22 cellular contexts compared by ENCODE assay signal in genomic region chr6:15324427-15324985, GRCh38.
DNase-seq lines count a peak whose midpoint lies in the region; ATAC-seq, FAIRE-seq and TF ChIP-seq lines count a peak whose summit lies in the region.
"Had no signal": no experiment of that assay in that cellular context is flagged by ENCODE, and none has a peak within 500 bp of the region (broad histone marks: within the 10 kb centered on the region; RNA-seq: fewer than 3 reads in every experiment).

No MANE protein-coding gene starts in this region.

- TF ChIP-seq CTCF in HepG2 (CRISPR knock-in tag; IDR thresholded peaks at IDR 0.05) (no peak), HFFc6 (IDR thresholded peaks at IDR 0.05) (no peak)

- H4K20me1 ChIP-seq in HepG2 (ENCODE audit: insufficient read depth, low read length), result peaks cover 6% of the 10 kb centered on the region; the same call in 1 of the 2 replicates

- no peak overlapping the region for H2AFZ ChIP-seq in HepG2 (ENCODE audit: low read length)

- WGBS in HepG2 (ENCODE audit: low lambda C conversion rate), result 55% methylated on average over 8 of the region's 8 CpGs

- in situ Hi-C loops in HepG2 (cut with HindIII; ENCODE audit: extremely low pct_ligation_motif_present, low pct_unique_long_range_greater_than_20kb), result no loop called here

- peak in 1 of 2 experiments; percentile 44; a peak in 1 of 4 replicates for TF ChIP-seq EP300 in HepG2 (IDR thresholded peaks at IDR 0.05; ENCODE audit: low read depth in 2 of 2, low read length in 2 of 2)
- TF ChIP-seq EP300 in HepG2 (CRISPR knock-in tag; IDR thresholded peaks at IDR 0.05; ENCODE audit: borderline replicate concordance), result no peak

- POLR2A ChIA-PET in HepG2 (lab: Yijun Ruan, JAX), result no interaction called here

- no peaks in the 10 kb centered on the region for H3K36me3 ChIP-seq in HepG2 (replicated peaks in 1 of 2; ENCODE audit: control insufficient read depth in 1 of 2, insufficient read depth in 2 of 2, low read length in 2 of 2)
- H3K36me3 ChIP-seq: BE2C, MG63 had no signal

- peak overlapping the region; percentile 17 for H3K27ac Mint-ChIP-seq in activated naive CD8-positive, alpha-beta T cell
- H3K27ac Mint-ChIP-seq in activated naive CD8-positive, alpha-beta T cell treated with anti-CD3 and anti-CD28 coated beads for 36 hours, result no peak overlapping the region
- peak overlapping the region; percentile 47 for H3K27ac Mint-ChIP-seq in T-helper 17 cell
- H3K27ac Mint-ChIP-seq in stimulated activated memory B cell treated with anti-CD40 and anti-IgM and Interleukin-4, amounts not matched to agents 10 μg/mL and 1 μg/mL and 100 μg/mL, for 72 hours, result peak overlapping the region; percentile 55
- H3K27ac Mint-ChIP-seq in HFFc6, result no peak overlapping the region

- no peaks in the 10 kb centered on the region for H3K9me3 Mint-ChIP-seq in activated naive CD8-positive, alpha-beta T cell (ENCODE audit: low read depth)
- no peaks in the 10 kb centered on the region for H3K9me3 Mint-ChIP-seq in activated naive CD8-positive, alpha-beta T cell treated with anti-CD3 and anti-CD28 coated beads for 36 hours
- no peaks in the 10 kb centered on the region for H3K9me3 Mint-ChIP-seq in stimulated activated memory B cell treated with anti-CD40 and anti-IgM and Interleukin-4, amounts not matched to agents 10 μg/mL and 1 μg/mL and 100 μg/mL, for 72 hours
- no peaks in the 10 kb centered on the region for H3K9me3 Mint-ChIP-seq in HFFc6
- H3K9me3 Mint-ChIP-seq: CD4-positive, alpha-beta memory T cell; IgD-negative memory B cell had no signal

- CTCF ChIA-PET in HepG2 (lab: Yijun Ruan, JAX; ENCODE audit: low intra/inter-chr PET ratio, low total read pairs), result no interaction called here

- H3K9me3 ChIP-seq in T-helper 17 cell (ENCODE audit: control insufficient read depth, low read length, poor library complexity, severe bottlenecking) (no peaks in the 10 kb centered on the region), HepG2 (ENCODE audit: low read length) (no peaks in the 10 kb centered on the region)
- H3K9me3 ChIP-seq: BE2C, MG63 had no signal

- H3K9ac ChIP-seq in HepG2 (ENCODE audit: insufficient read depth, low read depth, low read length), result no peak overlapping the region

- no peak overlapping the region for H3K4me3 ChIP-seq in HepG2 (replicated peaks in 1 of 3; ENCODE audit: insufficient read depth in 1 of 3, low read depth in 2 of 3, low read length in 3 of 3)
- H3K4me3 ChIP-seq: MG63 had no signal

- BruUV-seq in HepG2 (replicated peaks; lab: Mats Ljungman, UMichigan), result no TSS peak

- no peaks in the 10 kb centered on the region for H3K27me3 ChIP-seq in HepG2 (ENCODE audit: control insufficient read depth in 1 of 2, insufficient read depth in 2 of 2, low read length in 2 of 2)
- H3K27me3 ChIP-seq: BE2C, MG63 had no signal

- no peak for DNase-seq in activated naive CD8-positive, alpha-beta T cell treated with anti-CD3 and anti-CD28 coated beads for 36 hours
- no peak for DNase-seq in T-helper 17 cell
- peak; percentile 64 for DNase-seq in HepG2 (ENCODE audit: low spot score)
- DNase-seq in DMS 273 treated with DMSO at 0.1 percent for 48 hours (lab: John Stamatoyannopoulos, UW), result no peak
- DNase-seq in D341Med (ENCODE audit: low spot score), result no peak
- DNase-seq in HFFc6, result no peak
- DNase-seq: BE2C; CD4-positive, alpha-beta memory T cell; Kasumi-1; MG63; NCI-H1092; NCI-H1436 treated with DMSO at 0.1 percent for 48 hours; NCI-H2029 treated with DMSO at 0.1 percent for 48 hours; NCI-H2171; NCI-H446; NCI-H526 treated with DMSO at 0.1 percent for 48 hours had no signal

- H3K4me1 Mint-ChIP-seq in activated naive CD8-positive, alpha-beta T cell (ENCODE audit: low read depth), result peaks cover 82% of the 10 kb centered on the region
- peaks cover 76% of the 10 kb centered on the region for H3K4me1 Mint-ChIP-seq in activated naive CD8-positive, alpha-beta T cell treated with anti-CD3 and anti-CD28 coated beads for 36 hours
- peaks cover 60% of the 10 kb centered on the region for H3K4me1 Mint-ChIP-seq in T-helper 17 cell
- peaks cover 85% of the 10 kb centered on the region for H3K4me1 Mint-ChIP-seq in stimulated activated memory B cell treated with anti-CD40 and anti-IgM and Interleukin-4, amounts not matched to agents 10 μg/mL and 1 μg/mL and 100 μg/mL, for 72 hours
- H3K4me1 Mint-ChIP-seq in HFFc6 (ENCODE audit: low read depth), result peaks cover 70% of the 10 kb centered on the region

- H3K4me1 ChIP-seq in HepG2 (ENCODE audit: insufficient read depth, low read length), result peaks cover 48% of the 10 kb centered on the region

- peak overlapping the region; percentile 37 for H3K27ac ChIP-seq in HepG2 (ENCODE audit: extremely low read length, insufficient read depth, low read length)

- no peak for FAIRE-seq in HepG2 (lab: Jason Lieb, UNC)
- FAIRE-seq: HTR-8/SVneo, RCC 7860 had no signal

- H3K79me2 ChIP-seq in HepG2 (ENCODE audit: insufficient read depth, low read length), result peaks cover 54% of the 10 kb centered on the region

- intact Hi-C loops in HepG2 (cut with micrococcal nuclease; ENCODE audit: unreplicated experiment), result loop anchor here (5.0 kb wide), 1 partner anchor 42 kb away; no protein-coding TSS in a partner anchor

- TF ChIP-seq RAD21 in HepG2 (CRISPR knock-in tag; IDR thresholded peaks at IDR 0.05), result no peak

- no peak for ATAC-seq in T-helper 17 cell
- ATAC-seq in HepG2, result peak; percentile 83
- ATAC-seq in stimulated activated memory B cell treated with anti-CD40 and anti-IgM and Interleukin-4, amounts not matched to agents 10 μg/mL and 1 μg/mL and 100 μg/mL, for 72 hours, result no peak
- ATAC-seq: Right ventricle myocardium inferior had no signal

- peaks cover 7% of the 10 kb centered on the region for H3K36me3 Mint-ChIP-seq in activated naive CD8-positive, alpha-beta T cell
- H3K36me3 Mint-ChIP-seq in activated naive CD8-positive, alpha-beta T cell treated with anti-CD3 and anti-CD28 coated beads for 36 hours, result peaks cover 27% of the 10 kb centered on the region
- no peaks in the 10 kb centered on the region for H3K36me3 Mint-ChIP-seq in T-helper 17 cell (ENCODE audit: low read depth)
- no peaks in the 10 kb centered on the region for H3K36me3 Mint-ChIP-seq in stimulated activated memory B cell treated with anti-CD40 and anti-IgM and Interleukin-4, amounts not matched to agents 10 μg/mL and 1 μg/mL and 100 μg/mL, for 72 hours
- H3K36me3 Mint-ChIP-seq in HFFc6 (ENCODE audit: low read depth), result no peaks in the 10 kb centered on the region; the same call in 1 of the 2 replicates
- H3K36me3 Mint-ChIP-seq: IgD-negative memory B cell had no signal

- no peaks in the 10 kb centered on the region for H3K27me3 Mint-ChIP-seq in activated naive CD8-positive, alpha-beta T cell
- no peaks in the 10 kb centered on the region for H3K27me3 Mint-ChIP-seq in activated naive CD8-positive, alpha-beta T cell treated with anti-CD3 and anti-CD28 coated beads for 36 hours
- H3K27me3 Mint-ChIP-seq in T-helper 17 cell (no peaks in the 10 kb centered on the region), HFFc6 (ENCODE audit: insufficient read depth) (no peaks in the 10 kb centered on the region)
- H3K27me3 Mint-ChIP-seq in stimulated activated memory B cell treated with anti-CD40 and anti-IgM and Interleukin-4, amounts not matched to agents 10 μg/mL and 1 μg/mL and 100 μg/mL, for 72 hours, result no peaks in the 10 kb centered on the region
- H3K27me3 Mint-ChIP-seq: CD4-positive, alpha-beta memory T cell; IgD-negative memory B cell had no signal

- peak overlapping the region; percentile 35; the same call in 1 of the 2 replicates for H3K4me2 ChIP-seq in HepG2 (ENCODE audit: low read depth, low read length)

- H3K4me3 Mint-ChIP-seq in activated naive CD8-positive, alpha-beta T cell, result no peak overlapping the region
- no peak overlapping the region for H3K4me3 Mint-ChIP-seq in activated naive CD8-positive, alpha-beta T cell treated with anti-CD3 and anti-CD28 coated beads for 36 hours
- no peak overlapping the region for H3K4me3 Mint-ChIP-seq in T-helper 17 cell
- H3K4me3 Mint-ChIP-seq in stimulated activated memory B cell treated with anti-CD40 and anti-IgM and Interleukin-4, amounts not matched to agents 10 μg/mL and 1 μg/mL and 100 μg/mL, for 72 hours, result no peak overlapping the region
- H3K4me3 Mint-ChIP-seq in HFFc6, result no peak overlapping the region

- TF ChIP-seq POLR2A in HepG2 (IDR thresholded peaks at IDR 0.05; ENCODE audit: insufficient read depth in 1 of 2, low read depth in 2 of 2, low read length in 2 of 2), result no peak

TF ChIP-seq in HepG2, 621 proteins besides CTCF, POLR2A, EP300 and RAD21 (continues in another document):
- TF ChIP-seq SOX5 (CRISPR knock-in tag; IDR thresholded peaks at IDR 0.05; ENCODE audit: borderline replicate concordance), result peak; percentile 88

Comparison
In these comparisons a context has a peak if more than half of its experiments do, and no peak if none do; other contexts are left out.
1. H3K27ac Mint-ChIP-seq: peak in activated naive CD8-positive, alpha-beta T cell (single experiment), T-helper 17 cell (single experiment) and stimulated activated memory B cell treated with anti-CD40 and anti-IgM and Interleukin-4, amounts not matched to agents 10 μg/mL and 1 μg/mL and 100 μg/mL, for 72 hours (single experiment); none in activated naive CD8-positive, alpha-beta T cell treated with anti-CD3 and anti-CD28 coated beads for 36 hours (single experiment) and HFFc6 (single experiment).